13 cellular contexts compared by ENCODE assay signal in the genomic region with DNA sequence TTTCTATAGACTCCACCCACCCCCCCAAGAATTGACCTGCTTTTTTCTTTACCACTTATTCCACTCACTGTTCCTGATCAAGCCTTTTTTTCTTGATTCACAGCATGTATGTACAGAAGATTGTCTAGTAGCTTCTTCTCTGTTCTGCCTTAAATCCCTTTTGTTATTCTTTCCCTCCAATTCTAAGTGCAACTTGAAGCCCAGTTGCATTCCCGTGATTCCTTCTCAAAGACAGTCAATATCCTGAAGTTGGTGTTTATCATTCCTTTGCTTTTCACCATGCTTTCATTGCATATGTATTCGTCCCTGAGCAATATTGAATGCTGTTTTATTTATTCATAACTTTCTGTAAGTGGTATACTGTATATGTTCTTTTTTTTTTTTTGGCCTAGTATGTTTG. TPM values are rescaled to one million over a fixed set of nuclear protein-coding genes. Genes with fewer than 3 reads are reported as not detected.
DNase-seq lines count a peak whose midpoint lies in the region; FAIRE-seq and TF ChIP-seq lines count a peak whose summit lies in the region.
"Had no signal": no experiment of that assay in that cellular context is flagged by ENCODE, and none has a peak within 500 bp of the region (broad histone marks: within the 10 kb centered on the region; RNA-seq: fewer than 3 reads in every experiment).

No MANE protein-coding gene starts in this region.

- TF ChIP-seq POLR2A in endothelial cell of umbilical vein (IDR thresholded peaks at IDR 0.05; ENCODE audit: low read depth, low read length): no peak
- no peak for TF ChIP-seq POLR2A in uterus (IDR thresholded peaks at IDR 0.05)

- H3K27me3 ChIP-seq in left ventricle myocardium inferior (ENCODE audit: low read depth) (no peaks in the 10 kb centered on the region), endothelial cell of umbilical vein (ENCODE audit: control insufficient read depth in 2 of 2, insufficient read depth in 2 of 2, low read length in 2 of 2) (no peaks in the 10 kb centered on the region), smooth muscle cell (ENCODE audit: low read depth) (no peaks in the 10 kb centered on the region), uterus (no peaks in the 10 kb centered on the region), osteoblast (ENCODE audit: insufficient read depth, low read length) (no peaks in the 10 kb centered on the region)

- H3K4me1 ChIP-seq in left ventricle myocardium inferior: peaks cover 62% of the 10 kb centered on the region
- peaks cover 34% of the 10 kb centered on the region for H3K4me1 ChIP-seq in endothelial cell of umbilical vein (ENCODE audit: control insufficient read depth, extremely low read depth, insufficient read depth, low read length)
- no peaks in the 10 kb centered on the region for H3K4me1 ChIP-seq in smooth muscle cell (ENCODE audit: low read depth)
- peaks cover 0 to 3% of the 10 kb centered on the region in 2 donors for H3K4me1 ChIP-seq in uterus
- peaks cover 28% of the 10 kb centered on the region for H3K4me1 ChIP-seq in osteoblast (ENCODE audit: insufficient read depth, low read length)

- POLR2A ChIA-PET in endothelial cell of umbilical vein (lab: Charles Lee): interaction anchor here (1.2 kb wide), 1 partner anchor 9 kb away, joined by 3 read pairs; no protein-coding TSS in a partner anchor

- no peak overlapping the region for H3K9ac ChIP-seq in endothelial cell of umbilical vein (replicated peaks; ENCODE audit: extremely low read depth, insufficient read depth, low read length)
- no peak overlapping the region for H3K9ac ChIP-seq in smooth muscle cell (ENCODE audit: low read depth)

- peaks cover 1% of the 10 kb centered on the region for H3K9me3 Mint-ChIP-seq in activated T-helper 1 cell treated with anti-CD3 and anti-CD28 coated beads, Interleukin-12 subunit alpha, Interleukin-12 subunit beta, Interleukin-2, Interleukin-4 antibody, amounts not matched to agents 30 ng/mL and 10 ng/mL and 1 ng/mL, durations not matched to agents 14 hours and 24 hours and 36 hours

- no TSS peak for BruUV-seq in endothelial cell of umbilical vein (replicated peaks; lab: Mats Ljungman, UMichigan)

- H4K20me1 ChIP-seq in endothelial cell of umbilical vein (replicated peaks; ENCODE audit: control insufficient read depth, extremely low read depth, insufficient read depth, low read length) (peaks cover 8% of the 10 kb centered on the region), smooth muscle cell (ENCODE audit: low read depth) (peaks cover 96% of the 10 kb centered on the region), osteoblast (ENCODE audit: insufficient read depth, low read length) (peaks cover 80% of the 10 kb centered on the region)

- no peaks in the 10 kb centered on the region for H3K27me3 Mint-ChIP-seq in activated T-helper 1 cell treated with anti-CD3 and anti-CD28 coated beads, Interleukin-12 subunit alpha, Interleukin-12 subunit beta, Interleukin-2, Interleukin-4 antibody, amounts not matched to agents 30 ng/mL and 10 ng/mL and 1 ng/mL, durations not matched to agents 14 hours and 24 hours and 36 hours (ENCODE audit: insufficient read depth)

- H3K27ac ChIP-seq in left ventricle myocardium inferior (replicated peaks): peak overlapping the region; percentile 10
- no peak overlapping the region for H3K27ac ChIP-seq in endothelial cell of umbilical vein (ENCODE audit: insufficient read depth, low read depth, low read length)
- no peak overlapping the region for H3K27ac ChIP-seq in smooth muscle cell (ENCODE audit: low read depth)
- no peak overlapping the region for H3K27ac ChIP-seq in uterus
- no peak overlapping the region for H3K27ac ChIP-seq in osteoblast (ENCODE audit: low read depth, low read length)
- H3K27ac ChIP-seq: thoracic aorta had no signal

- H3K9me1 ChIP-seq in endothelial cell of umbilical vein (replicated peaks; ENCODE audit: control insufficient read depth, extremely low read depth, insufficient read depth, low read length): no peaks in the 10 kb centered on the region

- peaks cover 28% of the 10 kb centered on the region for H3K36me3 Mint-ChIP-seq in activated T-helper 1 cell treated with anti-CD3 and anti-CD28 coated beads, Interleukin-12 subunit alpha, Interleukin-12 subunit beta, Interleukin-2, Interleukin-4 antibody, amounts not matched to agents 30 ng/mL and 10 ng/mL and 1 ng/mL, durations not matched to agents 14 hours and 24 hours and 36 hours (ENCODE audit: low read depth)

- H3K4me3 ChIP-seq in left ventricle myocardium inferior (no peak overlapping the region), endothelial cell of umbilical vein (replicated peaks in 1 of 3; ENCODE audit: insufficient read depth in 1 of 3, low read depth in 1 of 3, low read length in 3 of 3) (no peak overlapping the region), smooth muscle cell (no peak overlapping the region), uterus (no peak overlapping the region), osteoblast (ENCODE audit: insufficient read depth, low read length) (no peak overlapping the region)
- H3K4me3 ChIP-seq: HAP-1, thoracic aorta had no signal

- CTCF ChIA-PET in endothelial cell of umbilical vein (lab: Charles Lee): interaction anchor here (0.7 to 1.6 kb wide), 7 partner anchors 10 to 88 kb away, joined by 3 to 5 read pairs (median 3); no protein-coding TSS in a partner anchor

- peaks cover 97% of the 10 kb centered on the region for H3K79me2 ChIP-seq in endothelial cell of umbilical vein (ENCODE audit: control insufficient read depth, insufficient read depth, low read length)
- H3K79me2 ChIP-seq in smooth muscle cell (ENCODE audit: low read depth): peaks cover 100% of the 10 kb centered on the region
- peaks cover 99% of the 10 kb centered on the region for H3K79me2 ChIP-seq in osteoblast (ENCODE audit: insufficient read depth, low read length)

- H3K36me3 ChIP-seq in left ventricle myocardium inferior (peaks cover 8% of the 10 kb centered on the region), endothelial cell of umbilical vein (ENCODE audit: control insufficient read depth in 2 of 2, extremely low read depth in 1 of 2, insufficient read depth in 2 of 2, low read length in 2 of 2) (no peaks in the 10 kb centered on the region), smooth muscle cell (ENCODE audit: low read depth) (no peaks in the 10 kb centered on the region), uterus (no peaks in the 10 kb centered on the region), osteoblast (ENCODE audit: insufficient read depth, low read length) (peaks cover 3% of the 10 kb centered on the region)
- H3K36me3 ChIP-seq: thoracic aorta had no signal

- TF ChIP-seq CTCF in left ventricle myocardium inferior (IDR thresholded peaks at IDR 0.05; ENCODE audit: borderline replicate concordance) (no peak), endothelial cell of umbilical vein (IDR thresholded peaks at IDR 0.05; ENCODE audit: extremely low read depth in 1 of 2, insufficient read depth in 1 of 2, low read depth in 1 of 2, low read length in 2 of 2) (no peak), smooth muscle cell (IDR thresholded peaks at IDR 0.05; ENCODE audit: borderline replicate concordance, insufficient read depth, poor library complexity, severe bottlenecking) (no peak), uterus (IDR thresholded peaks at IDR 0.05) (no peak), osteoblast (IDR thresholded peaks at IDR 0.05; ENCODE audit: extremely low read depth, low read depth, low read length) (no peak)

- H3K9me3 ChIP-seq in left ventricle myocardium inferior (replicated peaks): peaks cover 27% of the 10 kb centered on the region
- H3K9me3 ChIP-seq in endothelial cell of umbilical vein (replicated peaks; ENCODE audit: control insufficient read depth, insufficient read depth, low read length): no peaks in the 10 kb centered on the region
- no peaks in the 10 kb centered on the region for H3K9me3 ChIP-seq in smooth muscle cell (replicated peaks; ENCODE audit: low read depth)
- no peaks in the 10 kb centered on the region for H3K9me3 ChIP-seq in uterus
- H3K9me3 ChIP-seq in osteoblast (ENCODE audit: low read depth, low read length): no peaks in the 10 kb centered on the region

- dilution Hi-C loops in endothelial cell of umbilical vein (cut with MboI; ENCODE audit: extremely low pct_ligation_motif_present, low sequenced_read_pairs): no loop called here

- H3K4me1 Mint-ChIP-seq in activated T-helper 1 cell treated with anti-CD3 and anti-CD28 coated beads, Interleukin-12 subunit alpha, Interleukin-12 subunit beta, Interleukin-2, Interleukin-4 antibody, amounts not matched to agents 30 ng/mL and 10 ng/mL and 1 ng/mL, durations not matched to agents 14 hours and 24 hours and 36 hours (ENCODE audit: low read depth): peaks cover 50% of the 10 kb centered on the region

- 77% methylated on average over 2 of the region's 2 CpGs for WGBS in smooth muscle cell (ENCODE audit: low lambda C conversion rate)

- H3K27ac Mint-ChIP-seq in activated T-helper 1 cell treated with anti-CD3 and anti-CD28 coated beads, Interleukin-12 subunit alpha, Interleukin-12 subunit beta, Interleukin-2, Interleukin-4 antibody, amounts not matched to agents 30 ng/mL and 10 ng/mL and 1 ng/mL, durations not matched to agents 14 hours and 24 hours and 36 hours: no peak overlapping the region

- no peaks in the 10 kb centered on the region for H3F3A ChIP-seq in smooth muscle cell (ENCODE audit: low read depth)

- no peak for FAIRE-seq in endothelial cell of umbilical vein (lab: Jason Lieb, UNC)

- H2AFZ ChIP-seq in endothelial cell of umbilical vein (ENCODE audit: low read depth, low read length): no peak overlapping the region
- no peak overlapping the region for H2AFZ ChIP-seq in smooth muscle cell (ENCODE audit: low read depth)
- no peak overlapping the region for H2AFZ ChIP-seq in osteoblast (ENCODE audit: low read length)

- intact Hi-C loops in left ventricle myocardium inferior (cut with micrococcal nuclease) (no loop called here), cardiac septum (cut with DNase I) (no loop called here), endothelial cell of umbilical vein (cut with micrococcal nuclease) (loop anchor here (2.0 kb wide), 1 partner anchor 15 kb away; no protein-coding TSS in a partner anchor), uterus (cut with DNase I; ENCODE audit: low total_unique reads) (no loop called here)
- intact Hi-C loops in activated T-helper 1 cell treated with anti-CD3 and anti-CD28 coated beads, Interleukin-12 subunit alpha, Interleukin-12 subunit beta, Interleukin-2, Interleukin-4 antibody, amounts not matched to agents 30 ng/mL and 10 ng/mL and 1 ng/mL, durations not matched to agents 14 hours and 24 hours and 36 hours (cut with micrococcal nuclease): no loop called here

- DNase-seq in left ventricle myocardium inferior: no peak
- DNase-seq in cardiac septum (ENCODE audit: low spot score): no peak
- no peak for DNase-seq in activated T-helper 1 cell treated with anti-CD3 and anti-CD28 coated beads, Interleukin-12 subunit alpha, Interleukin-12 subunit beta, Interleukin-2, Interleukin-4 antibody, amounts not matched to agents 30 ng/mL and 10 ng/mL and 1 ng/mL, durations not matched to agents 14 hours and 24 hours and 36 hours (ENCODE audit: low spot score)
- no peak for DNase-seq in endothelial cell of umbilical vein (ENCODE audit: low read depth, low spot score)
- DNase-seq in smooth muscle cell (lab: John Stamatoyannopoulos, UW; ENCODE audit: unreplicated experiment): no peak
- DNase-seq in uterus: no peak
- no peak for DNase-seq in germinal center (ENCODE audit: low spot score)
- no peak for DNase-seq in osteoblast (ENCODE audit: insufficient read length, low spot score, missing footprints)
- DNase-seq: cerebellar nuclear complex, islet precursor cell, NCI-H1694 treated with DMSO at 0.1 percent for 48 hours had no signal

- H3K4me3 Mint-ChIP-seq in activated T-helper 1 cell treated with anti-CD3 and anti-CD28 coated beads, Interleukin-12 subunit alpha, Interleukin-12 subunit beta, Interleukin-2, Interleukin-4 antibody, amounts not matched to agents 30 ng/mL and 10 ng/mL and 1 ng/mL, durations not matched to agents 14 hours and 24 hours and 36 hours: peak overlapping the region; percentile 32

- H3K4me2 ChIP-seq in endothelial cell of umbilical vein (ENCODE audit: insufficient read depth, low read length) (peak overlapping the region; percentile 17), smooth muscle cell (peak overlapping the region; percentile 20), osteoblast (ENCODE audit: insufficient read depth, low read length) (no peak overlapping the region)

RNA-seq across cellular contexts. Expression of gene XRN2, which starts 21.0 kb away (rescaled TPM):
- total RNA-seq in left ventricle myocardium inferior (33.7 TPM), cardiac septum (33.4 TPM), endothelial cell of umbilical vein (62.5 and 66.6 TPM in 2 replicates), smooth muscle cell (83.7 and 90.2 TPM in 2 replicates), uterus (100 to 1,000 TPM in 1 of 4 donors, 10 to 100 TPM in 3; 32.6 to 100 (median 51.7) TPM), osteoblast (124 and 125 TPM in 2 replicates)
- total RNA-seq in activated T-helper 1 cell treated with anti-CD3 and anti-CD28 coated beads, Interleukin-12 subunit alpha, Interleukin-12 subunit beta, Interleukin-2, Interleukin-4 antibody, amounts not matched to agents 30 ng/mL and 10 ng/mL and 1 ng/mL, durations not matched to agents 14 hours and 24 hours and 36 hours: 92.1 and 94.0 TPM in 2 replicates
- polyA plus RNA-seq in endothelial cell of umbilical vein (25.4 and 32.3 TPM in 2 replicates), smooth muscle cell (41.3 and 43.4 TPM in 2 replicates)
- 44.0 and 49.3 TPM in 2 replicates for polyA plus RNA-seq in endothelial cell of umbilical vein (2011; cell fraction: cytosol; rRNA removed)
- polyA plus RNA-seq in endothelial cell of umbilical vein (2011; cell fraction: nucleus; rRNA removed): 60.5 and 68.3 TPM in 2 replicates
- polyA plus RNA-seq in endothelial cell of umbilical vein (2012): 57.0 and 78.8 TPM in 2 replicates
- 38.2 and 39.4 TPM in 2 replicates for polyA minus RNA-seq in endothelial cell of umbilical vein
- polyA minus RNA-seq in endothelial cell of umbilical vein (2011; cell fraction: cytosol; rRNA and poly(A)+ RNA removed): 14.1 TPM
- 30.7 and 38.6 TPM in 2 replicates for polyA minus RNA-seq in endothelial cell of umbilical vein (2011; cell fraction: nucleus; rRNA and poly(A)+ RNA removed)
